ENCODE assay signal across 10 cellular contexts in genomic region chr1:236476019-236476418, GRCh38.
"Had no signal": no experiment of that assay in that cellular context is flagged by ENCODE, and none has a peak within 500 bp of the region (broad histone marks: within the 10 kb centered on the region; RNA-seq: fewer than 3 reads in every experiment).

No MANE protein-coding gene starts in this region.

- ATAC-seq: GM23338, HCT116 had no signal

- H3K4me2 ChIP-seq: GM23338 had no signal

- H3K4me3 ChIP-seq: GM23248, GM23338 had no signal

- DNase-seq: GM23248, GOT3, H7, H9, HCEC 1CT, HFFc6 had no signal

- FAIRE-seq: H1, H54 had no signal

- H3K4me3 Mint-ChIP-seq: GM23338, H9, HFFc6 had no signal

- H3K9me3 Mint-ChIP-seq: GM23338, H9, HFFc6 had no signal

- H3K27ac ChIP-seq: GM23248 had no signal

- H3K27ac Mint-ChIP-seq: GM23338, H9, HFFc6 had no signal
